ENCODE assay signal across 1 cellular context in the genomic region with DNA sequence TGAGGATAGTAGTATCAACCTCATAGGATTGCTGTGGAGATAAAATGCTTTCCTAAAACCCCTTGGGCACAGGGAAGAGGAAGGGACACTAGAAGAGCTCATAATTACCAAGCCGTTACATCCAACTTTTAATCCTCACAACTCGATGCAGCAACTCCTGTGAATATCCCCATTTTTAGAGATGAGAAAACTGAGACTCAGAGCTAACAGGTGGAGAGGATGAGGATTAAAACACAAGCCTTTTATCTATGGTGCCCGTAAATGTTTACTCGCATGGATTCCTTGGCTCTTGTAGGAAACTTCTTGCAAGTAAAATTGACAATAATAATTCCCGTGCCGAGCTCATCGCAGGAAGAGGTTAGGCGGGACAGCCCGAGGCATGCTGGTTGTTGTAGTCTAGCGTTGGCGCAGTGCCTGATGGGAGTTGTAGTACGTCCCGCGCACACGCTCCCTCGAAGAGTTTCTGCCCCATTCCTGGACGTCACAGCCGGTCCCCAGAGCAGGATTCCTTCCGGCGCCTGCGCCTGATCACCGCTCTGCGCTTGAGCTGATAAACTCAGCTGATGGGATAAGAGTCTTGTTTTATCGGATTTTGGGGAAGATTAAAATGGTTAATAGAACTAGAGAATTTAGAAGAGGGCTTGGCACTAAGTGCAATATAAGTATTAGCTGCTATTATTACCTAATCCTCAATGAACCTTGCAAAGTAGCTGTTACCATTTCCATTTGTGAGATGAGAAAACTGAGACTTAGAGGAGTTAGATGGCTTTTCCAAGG.
TF ChIP-seq lines count a peak whose summit lies in the region.

No MANE protein-coding gene starts in this region.

TF ChIP-seq in K562, 482 proteins besides CTCF, POLR2A, EP300 and RAD21 (continued from another document and continues in another):
- TF ChIP-seq ESRRA (IDR thresholded peaks at IDR 0.05; ENCODE audit: borderline replicate concordance, low read depth) (peak; percentile 95), HNRNPK (IDR thresholded peaks at IDR 0.05; ENCODE audit: low read depth, low read length, poor library complexity, severe bottlenecking) (no peak), ZFX (CRISPR knock-in tag; IDR thresholded peaks at IDR 0.05) (no peak), NFE2 (IDR thresholded peaks at IDR 0.05; ENCODE audit: low read depth) (no peak), RNF2 (IDR thresholded peaks at IDR 0.05) (no peak), BACH1 (tag; IDR thresholded peaks at IDR 0.05) (no peak), HNRNPH1 (optimal IDR thresholded peaks at IDR 0.05; ENCODE audit: low read depth, low read length) (no peak), CREB3L1 (IDR thresholded peaks at IDR 0.05; ENCODE audit: borderline replicate concordance, low read depth) (peak; percentile 79; the same call in 1 of the 2 replicates), RERE (CRISPR knock-in tag; IDR thresholded peaks at IDR 0.05; ENCODE audit: borderline replicate concordance) (no peak), ZEB2 (IDR thresholded peaks at IDR 0.05) (no peak), EHMT2 (IDR thresholded peaks at IDR 0.05) (no peak), MTA3 (IDR thresholded peaks at IDR 0.05; ENCODE audit: borderline replicate concordance) (no peak), CEBPB (tag; IDR thresholded peaks at IDR 0.05) (no peak), RCOR1 (IDR thresholded peaks at IDR 0.05; ENCODE audit: borderline replicate concordance in 1 of 2, low read depth in 2 of 2, low read length in 2 of 2) (peak in 1 of 2 experiments; percentile 61; a peak in 2 of 4 replicates), CREBBP (IDR thresholded peaks at IDR 0.05; ENCODE audit: low read depth, low read length) (no peak), SMAD1 (IDR thresholded peaks at IDR 0.05; ENCODE audit: low read depth, low read length, partially characterized antibody) (peak; percentile 82), ZNF507 (tag; conservative IDR thresholded peaks at IDR 0.05) (no peak), ZNF583 (CRISPR knock-in tag; IDR thresholded peaks at IDR 0.05) (no peak), DPF2 (IDR thresholded peaks at IDR 0.05) (peak; percentile 80), HEY1 (CRISPR knock-in tag; IDR thresholded peaks at IDR 0.05; ENCODE audit: borderline replicate concordance) (no peak), ZBTB11 (CRISPR knock-in tag; IDR thresholded peaks at IDR 0.05) (peak in 1 of 3 experiments; percentile 79; a peak in 2 of 6 replicates), SMARCC2 (IDR thresholded peaks at IDR 0.05; ENCODE audit: low read depth) (no peak), WHSC1 (IDR thresholded peaks at IDR 0.05; ENCODE audit: low read length) (no peak), L3MBTL2 (IDR thresholded peaks at IDR 0.05) (peak; percentile 77), NR2C1 (IDR thresholded peaks at IDR 0.05) (peak; percentile 72), NR2C1 (tag; IDR thresholded peaks at IDR 0.05) (peak; percentile 86), ZBTB49 (CRISPR knock-in tag; IDR thresholded peaks at IDR 0.05; ENCODE audit: borderline replicate concordance) (no peak), SAP30 (IDR thresholded peaks at IDR 0.05; ENCODE audit: borderline replicate concordance, insufficient read depth, low read depth, low read length, poor library complexity, severe bottlenecking) (no peak), HNRNPLL (IDR thresholded peaks at IDR 0.05; ENCODE audit: low read depth, low read length, poor library complexity, severe bottlenecking) (peak; percentile 37), SRSF1 (IDR thresholded peaks at IDR 0.05; ENCODE audit: low read depth, low read length) (no peak), SP2 (IDR thresholded peaks at IDR 0.05; ENCODE audit: extremely low read depth, low read depth, low read length, poor library complexity, severe bottlenecking) (no peak), NELFE (IDR thresholded peaks at IDR 0.05; ENCODE audit: insufficient read depth, insufficient read length) (no peak), ARHGAP35 (IDR thresholded peaks at IDR 0.05; ENCODE audit: partially characterized antibody) (no peak), TAL1 (IDR thresholded peaks at IDR 0.05) (no peak), BRD4 (IDR thresholded peaks at IDR 0.05) (no peak), DIDO1 (tag; IDR thresholded peaks at IDR 0.05; ENCODE audit: low read depth) (peak; percentile 42; the same call in 1 of the 2 replicates), CCAR2 (IDR thresholded peaks at IDR 0.05; ENCODE audit: low read depth, low read length) (no peak), ILF3 (IDR thresholded peaks at IDR 0.05; ENCODE audit: borderline replicate concordance) (no peak), E2F3 (CRISPR knock-in tag; IDR thresholded peaks at IDR 0.05) (no peak), MBD2 (IDR thresholded peaks at IDR 0.05; ENCODE audit: borderline replicate concordance, low read depth) (peak; percentile 62), NR1H2 (CRISPR knock-in tag; IDR thresholded peaks at IDR 0.05) (no peak), FOXP1 (CRISPR knock-in tag; IDR thresholded peaks at IDR 0.05) (no peak), MCM5 (IDR thresholded peaks at IDR 0.05; ENCODE audit: low read depth) (no peak), ETV5 (CRISPR knock-in tag; IDR thresholded peaks at IDR 0.05; ENCODE audit: low read depth) (peak; percentile 69; the same call in 1 of the 2 replicates), STAT5A (IDR thresholded peaks at IDR 0.05; ENCODE audit: borderline replicate concordance, low read length) (no peak), SETDB1 (IDR thresholded peaks at IDR 0.05; ENCODE audit: low read length) (no peak), SREBF1 (IDR thresholded peaks at IDR 0.05; ENCODE audit: borderline replicate concordance, low read depth, low read length) (peak; percentile 68; the same call in 1 of the 2 replicates), CREM (IDR thresholded peaks at IDR 0.05; ENCODE audit: low read depth) (peak; percentile 97)
- TF ChIP-seq, protein P1, sequence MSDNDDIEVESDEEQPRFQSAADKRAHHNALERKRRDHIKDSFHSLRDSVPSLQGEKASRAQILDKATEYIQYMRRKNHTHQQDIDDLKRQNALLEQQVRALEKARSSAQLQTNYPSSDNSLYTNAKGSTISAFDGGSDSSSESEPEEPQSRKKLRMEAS (CRISPR knock-in tag; IDR thresholded peaks at IDR 0.05): peak; percentile 45; the same call in 1 of the 2 replicates
- TF ChIP-seq, protein P2, sequence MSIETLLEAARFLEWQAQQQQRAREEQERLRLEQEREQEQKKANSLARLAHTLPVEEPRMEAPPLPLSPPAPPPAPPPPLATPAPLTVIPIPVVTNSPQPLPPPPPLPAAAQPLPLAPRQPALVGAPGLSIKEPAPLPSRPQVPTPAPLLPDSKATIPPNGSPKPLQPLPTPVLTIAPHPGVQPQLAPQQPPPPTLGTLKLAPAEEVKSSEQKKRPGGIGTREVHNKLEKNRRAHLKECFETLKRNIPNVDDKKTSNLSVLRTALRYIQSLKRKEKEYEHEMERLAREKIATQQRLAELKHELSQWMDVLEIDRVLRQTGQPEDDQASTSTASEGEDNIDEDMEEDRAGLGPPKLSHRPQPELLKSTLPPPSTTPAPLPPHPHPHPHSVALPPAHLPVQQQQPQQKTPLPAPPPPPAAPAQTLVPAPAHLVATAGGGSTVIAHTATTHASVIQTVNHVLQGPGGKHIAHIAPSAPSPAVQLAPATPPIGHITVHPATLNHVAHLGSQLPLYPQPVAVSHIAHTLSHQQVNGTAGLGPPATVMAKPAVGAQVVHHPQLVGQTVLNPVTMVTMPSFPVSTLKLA (conservative IDR thresholded peaks at IDR 0.05): peak; percentile 44 to 83; a peak in 3 of 4 replicates
- TF ChIP-seq, protein P3, sequence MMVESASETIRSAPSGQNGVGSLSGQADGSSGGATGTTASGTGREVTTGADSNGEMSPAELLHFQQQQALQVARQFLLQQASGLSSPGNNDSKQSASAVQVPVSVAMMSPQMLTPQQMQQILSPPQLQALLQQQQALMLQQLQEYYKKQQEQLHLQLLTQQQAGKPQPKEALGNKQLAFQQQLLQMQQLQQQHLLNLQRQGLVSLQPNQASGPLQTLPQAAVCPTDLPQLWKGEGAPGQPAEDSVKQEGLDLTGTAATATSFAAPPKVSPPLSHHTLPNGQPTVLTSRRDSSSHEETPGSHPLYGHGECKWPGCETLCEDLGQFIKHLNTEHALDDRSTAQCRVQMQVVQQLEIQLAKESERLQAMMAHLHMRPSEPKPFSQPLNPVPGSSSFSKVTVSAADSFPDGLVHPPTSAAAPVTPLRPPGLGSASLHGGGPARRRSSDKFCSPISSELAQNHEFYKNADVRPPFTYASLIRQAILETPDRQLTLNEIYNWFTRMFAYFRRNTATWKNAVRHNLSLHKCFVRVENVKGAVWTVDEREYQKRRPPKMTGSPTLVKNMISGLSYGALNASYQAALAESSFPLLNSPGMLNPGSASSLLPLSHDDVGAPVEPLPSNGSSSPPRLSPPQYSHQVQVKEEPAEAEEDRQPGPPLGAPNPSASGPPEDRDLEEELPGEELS (CRISPR knock-in tag; IDR thresholded peaks at IDR 0.05; ENCODE audit: borderline replicate concordance): no peak
